ENCODE assay signal across 8 cellular contexts in genomic region chr7:44639701-44640321, GRCh38.
A peak's percentile ranks its signal among the peaks of the same experiment; 100 is the strongest.
DNase-seq lines count a peak whose midpoint lies in the region; TF ChIP-seq lines count a peak whose summit lies in the region.

No MANE protein-coding gene starts in this region.

- peak overlapping the region; percentile 33; the same call in 1 of the 2 replicates for H3K9ac ChIP-seq in KMS-11

- H3K36me3 ChIP-seq in KMS-11 (ENCODE audit: insufficient read depth): no peaks in the 10 kb centered on the region

- no peaks in the 10 kb centered on the region for H4K20me1 ChIP-seq in KMS-11 (ENCODE audit: insufficient read depth)

- no peaks in the 10 kb centered on the region for H3K27me3 ChIP-seq in KMS-11 (ENCODE audit: insufficient read depth, low read depth)

- peak overlapping the region; percentile 99 for H3K4me2 ChIP-seq in KMS-11

- H2AFZ ChIP-seq in KMS-11 (ENCODE audit: low read depth): no peak overlapping the region; the same call in 1 of the 2 replicates

- DNase-seq in COLO668 (lab: John Stamatoyannopoulos, UW; ENCODE audit: unreplicated experiment) (peak; percentile 77), amniotic epithelial cell (ENCODE audit: low read depth) (peak; percentile 86), hepatic stellate cell (ENCODE audit: low spot score) (peak; percentile 74), retinal pigment epithelial cell (ENCODE audit: low read depth) (peak; percentile 81), GM19240 (ENCODE audit: insufficient read length, low spot score) (no peak), NCI-H1105 (lab: John Stamatoyannopoulos, UW) (no peak)
- DNase-seq in activated effector memory CD4-positive, alpha-beta T cell treated with anti-CD3 and anti-CD28 coated beads, Interleukin-2, amount 50 U/mL, for 16 hours: no peak

- peaks cover 8% of the 10 kb centered on the region; the same call in 1 of the 2 replicates for H3K79me2 ChIP-seq in KMS-11 (ENCODE audit: insufficient read depth, low read depth)

- no peak for TF ChIP-seq CTCF in KMS-11 (conservative IDR thresholded peaks at IDR 0.05; ENCODE audit: low read depth, low read length)
- no peak for TF ChIP-seq CTCF in retinal pigment epithelial cell (conservative IDR thresholded peaks at IDR 0.05; ENCODE audit: low read depth, low read length)

- H3K27ac ChIP-seq in KMS-11: peak overlapping the region; percentile 67

- peaks cover 65% of the 10 kb centered on the region for H3K4me1 ChIP-seq in KMS-11 (ENCODE audit: low read depth, poor library complexity, severe bottlenecking)

- H3K4me3 ChIP-seq in KMS-11 (IDR thresholded peaks at IDR 0.05; ENCODE audit: insufficient read depth, low read depth, low read length) (no peak overlapping the region), retinal pigment epithelial cell (ENCODE audit: low read length) (no peak overlapping the region)

Comparison
In these comparisons a context has a peak if more than half of its experiments do, and no peak if none do; other contexts are left out.
1. DNase-seq: peak in COLO668 (single experiment), amniotic epithelial cell (single experiment), hepatic stellate cell (single experiment) and retinal pigment epithelial cell (single experiment); none in GM19240 (single experiment), activated effector memory CD4-positive, alpha-beta T cell treated with anti-CD3 and anti-CD28 coated beads, Interleukin-2, amount 50 U/mL, for 16 hours (single experiment) and NCI-H1105 (single experiment).